Comparison of ENCODE assay signal across 14 cellular contexts in genomic region chr7:29969706-29970105, GRCh38.
"Had no signal": no experiment of that assay in that cellular context is flagged by ENCODE, and none has a peak within 500 bp of the region (broad histone marks: within the 10 kb centered on the region; RNA-seq: fewer than 3 reads in every experiment).

No MANE protein-coding gene starts in this region.

- H3K27ac ChIP-seq: hepatocyte, right lobe of liver, SJSA1, thyroid gland, VCaP had no signal

- H3K36me3 ChIP-seq: right lobe of liver, thyroid gland had no signal

- H3K4me1 ChIP-seq: thyroid gland had no signal

- H3K4me3 ChIP-seq: hepatocyte, right lobe of liver, SJSA1, thyroid gland had no signal

- ATAC-seq: activated CD4-positive, alpha-beta T cell treated with anti-CD3 and anti-CD28 coated beads for 36 hours; activated CD8-positive, alpha-beta T cell treated with anti-CD3 and anti-CD28 coated beads for 36 hours; right lobe of liver; stimulated activated naive CD8-positive, alpha-beta T cell treated with anti-CD3 and anti-CD28 coated beads, Interleukin-15, amount 100 ng/mL, for 72 hours had no signal

- H3K27ac Mint-ChIP-seq: activated CD4-positive, alpha-beta T cell treated with anti-CD3 and anti-CD28 coated beads for 36 hours; activated CD8-positive, alpha-beta T cell treated with anti-CD3 and anti-CD28 coated beads for 36 hours; activated naive CD8-positive, alpha-beta T cell treated with anti-CD3 and anti-CD28 coated beads, Interleukin-2, amount 10 ng/mL, durations not matched to agents 7 days and 5 days had no signal

- DNase-seq: activated CD4-positive, alpha-beta T cell treated with anti-CD3 and anti-CD28 coated beads for 36 hours; activated CD8-positive, alpha-beta memory T cell treated with anti-CD3 and anti-CD28 coated beads, Interleukin-2, amount 50 U/mL, for 48 hours; activated CD8-positive, alpha-beta T cell treated with anti-CD3 and anti-CD28 coated beads for 36 hours; activated naive CD8-positive, alpha-beta T cell treated with anti-CD3 and anti-CD28 coated beads, Interleukin-2, amount 10 ng/mL, durations not matched to agents 7 days and 5 days; cortex of kidney; effector memory CD4-positive, alpha-beta T cell; right lobe of liver; stimulated activated naive CD8-positive, alpha-beta T cell treated with anti-CD3 and anti-CD28 coated beads, Interleukin-15, amount 100 ng/mL, for 72 hours; T1000; thyroid gland had no signal

- H3K4me2 ChIP-seq: hepatocyte had no signal

- H3K9me3 Mint-ChIP-seq: activated CD8-positive, alpha-beta T cell treated with anti-CD3 and anti-CD28 coated beads for 36 hours; stimulated activated naive CD8-positive, alpha-beta T cell treated with anti-CD3 and anti-CD28 coated beads, Interleukin-15, amount 100 ng/mL, for 72 hours had no signal

- H3K27me3 Mint-ChIP-seq: progenitor cell of endocrine pancreas; stimulated activated naive CD8-positive, alpha-beta T cell treated with anti-CD3 and anti-CD28 coated beads, Interleukin-15, amount 100 ng/mL, for 72 hours had no signal

- H3K4me3 Mint-ChIP-seq: activated CD4-positive, alpha-beta T cell treated with anti-CD3 and anti-CD28 coated beads for 36 hours; activated CD8-positive, alpha-beta T cell treated with anti-CD3 and anti-CD28 coated beads for 36 hours; stimulated activated naive CD8-positive, alpha-beta T cell treated with anti-CD3 and anti-CD28 coated beads, Interleukin-15, amount 100 ng/mL, for 72 hours had no signal

- H3K9me3 ChIP-seq: right lobe of liver, SJSA1, thyroid gland had no signal

- H2AFZ ChIP-seq: hepatocyte had no signal

- H3K27me3 ChIP-seq: hepatocyte, right lobe of liver, SJSA1, thyroid gland had no signal
